In the genomic region with DNA sequence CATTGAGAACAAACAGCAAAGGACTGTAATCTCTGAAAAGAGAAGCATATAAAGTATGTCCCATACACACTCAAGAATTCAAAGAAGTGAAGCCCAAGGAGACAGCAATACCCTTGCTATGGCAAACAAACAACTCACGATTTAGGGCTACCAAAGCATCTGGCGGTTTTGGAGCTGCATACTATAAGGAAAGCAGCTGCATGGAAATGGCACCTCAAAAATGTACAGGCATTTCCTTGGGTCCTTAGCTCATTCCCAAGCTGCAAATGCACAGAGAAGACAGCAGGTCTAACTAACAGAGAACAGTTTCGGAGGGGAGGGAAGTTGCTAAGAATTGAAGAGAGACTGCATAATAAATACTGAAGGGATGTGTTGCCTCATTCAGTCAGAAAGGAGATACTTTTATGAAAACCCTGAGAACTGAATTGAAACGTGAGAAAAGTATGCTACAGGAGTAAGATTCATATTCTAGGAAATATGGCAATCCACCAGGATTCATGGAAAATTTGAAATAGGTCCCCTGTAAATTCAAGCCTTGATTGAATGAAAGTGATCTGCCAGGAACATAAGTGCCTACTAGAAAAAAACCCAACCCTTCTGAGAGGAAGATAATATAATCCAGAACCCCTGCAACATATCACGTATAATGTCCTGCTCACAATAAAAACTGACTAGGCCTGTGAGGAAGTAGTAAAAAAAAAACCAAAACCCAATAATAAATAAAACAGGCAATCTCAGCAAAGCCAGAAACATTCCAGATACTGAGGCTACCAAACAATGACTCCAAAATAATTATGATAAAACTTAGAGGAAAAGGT, we compare ENCODE assay signal across 18 cellular contexts.
"Had no signal": no experiment of that assay in that cellular context is flagged by ENCODE, and none has a peak within 500 bp of the region (broad histone marks: within the 10 kb centered on the region; RNA-seq: fewer than 3 reads in every experiment).

No MANE protein-coding gene starts in this region.

- H3K27me3 ChIP-seq: cardiac muscle cell, heart right ventricle, right atrium auricular region, tibial nerve had no signal

- H3K9me3 ChIP-seq: prostate gland had no signal

- H3K9me3 Mint-ChIP-seq: memory B cell; stimulated activated naive CD8-positive, alpha-beta T cell treated with anti-CD3 and anti-CD28 coated beads, Interleukin-15, Interleukin-2, amounts not matched to agents 100 ng/mL and 50 ng/mL, for 24 hours had no signal

- H3K27ac Mint-ChIP-seq: activated naive CD8-positive, alpha-beta T cell treated with anti-CD3 and anti-CD28 coated beads for 36 hours; activated T-helper 1 cell treated with anti-CD3 and anti-CD28 coated beads, Interleukin-12 subunit alpha, Interleukin-12 subunit beta, Interleukin-2, Interleukin-4 antibody, amounts not matched to agents 30 ng/mL and 10 ng/mL and 1 ng/mL, durations not matched to agents 14 hours and 24 hours and 36 hours; memory B cell; stimulated activated naive CD8-positive, alpha-beta T cell treated with anti-CD3 and anti-CD28 coated beads, Interleukin-15, Interleukin-2, amounts not matched to agents 100 ng/mL and 50 ng/mL, for 24 hours; T-helper 1 cell treated with Interleukin-12 subunit alpha and Interleukin-12 subunit beta and Interleukin-4 antibody, amounts not matched to agents 30 μg/mL and 1 μg/mL, for 36 hours had no signal

- DNase-seq: activated CD4-positive, alpha-beta T cell treated with anti-CD3 and anti-CD28 coated beads, Interleukin-2, amount 50 U/mL, for 1 hour; activated naive CD8-positive, alpha-beta T cell treated with anti-CD3 and anti-CD28 coated beads for 36 hours; amniotic stem cell; heart right ventricle; naive thymus-derived CD4-positive, alpha-beta T cell; nucleus accumbens; stimulated activated CD4-positive, alpha-beta T cell treated with anti-CD3 and anti-CD28 coated beads, Interleukin-15, amount 100 ng/mL, for 24 hours; stimulated activated CD4-positive, alpha-beta T cell treated with anti-CD3 and anti-CD28 coated beads, Interleukin-2, amount 100 ng/mL, for 48 hours had no signal

- H3K36me3 ChIP-seq: cardiac muscle cell, heart right ventricle, prostate gland, right atrium auricular region, tibial nerve had no signal

- ATAC-seq: activated CD4-positive, CD25-positive, alpha-beta regulatory T cell treated with anti-CD3 and anti-CD28 coated beads, Interleukin-2, amount 50 U/mL, for 24 hours; heart right ventricle; naive thymus-derived CD4-positive, alpha-beta T cell had no signal

- H3K27ac ChIP-seq: cardiac muscle cell, prostate gland, right atrium auricular region, tibial nerve had no signal

- H3K4me3 Mint-ChIP-seq: activated naive CD8-positive, alpha-beta T cell treated with anti-CD3 and anti-CD28 coated beads for 36 hours; activated T-helper 1 cell treated with anti-CD3 and anti-CD28 coated beads, Interleukin-12 subunit alpha, Interleukin-12 subunit beta, Interleukin-2, Interleukin-4 antibody, amounts not matched to agents 30 ng/mL and 10 ng/mL and 1 ng/mL, durations not matched to agents 14 hours and 24 hours and 36 hours; memory B cell; naive thymus-derived CD4-positive, alpha-beta T cell; stimulated activated naive CD8-positive, alpha-beta T cell treated with anti-CD3 and anti-CD28 coated beads, Interleukin-15, Interleukin-2, amounts not matched to agents 100 ng/mL and 50 ng/mL, for 24 hours; T-helper 1 cell treated with Interleukin-12 subunit alpha and Interleukin-12 subunit beta and Interleukin-4 antibody, amounts not matched to agents 30 μg/mL and 1 μg/mL, for 36 hours had no signal

- H3K4me3 ChIP-seq: cardiac muscle cell, heart right ventricle, prostate gland, right atrium auricular region, skin epidermis, tibial nerve had no signal

- H3K4me1 ChIP-seq: prostate gland, right atrium auricular region, tibial nerve had no signal

- H3K27me3 Mint-ChIP-seq: activated naive CD8-positive, alpha-beta T cell treated with anti-CD3 and anti-CD28 coated beads for 36 hours; memory B cell; naive thymus-derived CD4-positive, alpha-beta T cell; stimulated activated naive CD8-positive, alpha-beta T cell treated with anti-CD3 and anti-CD28 coated beads, Interleukin-15, Interleukin-2, amounts not matched to agents 100 ng/mL and 50 ng/mL, for 24 hours had no signal

- H3K4me1 Mint-ChIP-seq: memory B cell had no signal
